ENCODE assay signal across 16 cellular contexts in the genomic region with DNA sequence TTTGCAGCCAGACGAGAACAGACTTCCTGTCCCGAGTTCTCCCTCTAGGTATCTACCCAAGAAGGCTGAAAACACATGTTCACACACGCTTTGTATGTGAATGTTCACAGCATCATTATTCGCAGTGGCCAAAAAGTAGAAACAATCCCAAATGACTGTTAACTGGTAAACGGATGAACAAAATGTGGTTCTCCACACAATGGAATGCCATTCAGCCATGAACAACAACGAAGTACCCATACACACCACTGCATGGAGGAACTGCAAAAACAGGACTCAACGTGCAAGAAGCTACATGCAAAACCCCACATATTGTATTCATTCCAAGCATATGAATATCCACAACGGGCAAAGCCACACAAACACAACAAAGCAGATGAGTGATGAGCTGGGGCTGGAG. TPM values are rescaled to one million over a fixed set of nuclear protein-coding genes. Genes with fewer than 3 reads are reported as not detected.
DNase-seq lines count a peak whose midpoint lies in the region; ATAC-seq and TF ChIP-seq lines count a peak whose summit lies in the region.
"Had no signal": no experiment of that assay in that cellular context is flagged by ENCODE, and none has a peak within 500 bp of the region (broad histone marks: within the 10 kb centered on the region; RNA-seq: fewer than 3 reads in every experiment).

No MANE protein-coding gene starts in this region.

- H3K27ac ChIP-seq in right atrium auricular region (no peak overlapping the region), foreskin keratinocyte (no peak overlapping the region), dorsolateral prefrontal cortex (no peak overlapping the region), A673 (ENCODE audit: low read depth, low read length, poor library complexity, severe bottlenecking) (no peak overlapping the region)
- H3K27ac ChIP-seq: 22Rv1, A549, BLaER1 had no signal

- ATAC-seq in Right ventricle myocardium inferior (no peak), foreskin keratinocyte (peak; percentile 34)
- ATAC-seq: A549, GM12878 had no signal

- BruUV-seq in A673 (replicated peaks; lab: Mats Ljungman, UMichigan), result no TSS peak

- CTCF ChIA-PET in A673 (lab: Charles Lee), result no interaction called here

- no peaks in the 10 kb centered on the region for H3K27me3 ChIP-seq in right atrium auricular region
- H3K27me3 ChIP-seq in foreskin keratinocyte, result no peaks in the 10 kb centered on the region
- peaks cover 0 to 66% (median 4%) of the 10 kb centered on the region in 45 donors for H3K27me3 ChIP-seq in dorsolateral prefrontal cortex
- peaks cover 5% of the 10 kb centered on the region for H3K27me3 ChIP-seq in A673 (replicated peaks; ENCODE audit: insufficient read depth, low read depth, low read length, poor library complexity)
- H3K27me3 ChIP-seq: BLaER1 had no signal

- TF ChIP-seq CTCF in right atrium auricular region (IDR thresholded peaks at IDR 0.05) (no peak), foreskin keratinocyte (conservative IDR thresholded peaks at IDR 0.05) (no peak), dorsolateral prefrontal cortex (IDR thresholded peaks at IDR 0.05 in 54 of 56, conservative IDR thresholded peaks at IDR 0.05 in 2 of 56; ENCODE audit: low read depth in 1 of 56, partially characterized antibody in 56 of 56) (no peak), A673 (conservative IDR thresholded peaks at IDR 0.05; ENCODE audit: low read depth, low read length) (no peak)

- DNase-seq in DMS79 treated with DMSO at 0.1 percent for 48 hours (lab: John Stamatoyannopoulos, UW), result peak; percentile 11
- DNase-seq in DMS79 (lab: John Stamatoyannopoulos, UW), result no peak
- peak; percentile 16 for DNase-seq in right atrium auricular region (ENCODE audit: low spot score)
- DNase-seq in Right ventricle myocardium inferior (ENCODE audit: missing footprints), result no peak
- peak; percentile 79 to 81 for DNase-seq in foreskin keratinocyte
- DNase-seq in dorsolateral prefrontal cortex, result no peak
- DNase-seq in A673 (ENCODE audit: low spot score), result no peak
- DNase-seq: CD4-positive, alpha-beta memory T cell; DMS153; DND-41; EL; H9 had no signal

- no peaks in the 10 kb centered on the region for H3K4me1 ChIP-seq in right atrium auricular region
- H3K4me1 ChIP-seq in foreskin keratinocyte, result no peaks in the 10 kb centered on the region
- peaks cover 9% of the 10 kb centered on the region for H3K4me1 ChIP-seq in A673 (ENCODE audit: insufficient read depth, low read length, poor library complexity, severe bottlenecking)
- H3K4me1 ChIP-seq: A549, BLaER1 had no signal

- POLR2A ChIA-PET in A673 (lab: Charles Lee; ENCODE audit: low non-redundant PET), result no interaction called here

- H3K9me3 ChIP-seq in right atrium auricular region, result no peaks in the 10 kb centered on the region
- H3K9me3 ChIP-seq in A673 (ENCODE audit: low read depth, low read length, poor library complexity, severe bottlenecking), result no peaks in the 10 kb centered on the region
- H3K9me3 ChIP-seq: A549, BLaER1 had no signal

- no peak overlapping the region for H3K4me3 ChIP-seq in right atrium auricular region
- H3K4me3 ChIP-seq in dorsolateral prefrontal cortex, result no peak overlapping the region
- no peak overlapping the region for H3K4me3 ChIP-seq in A673 (ENCODE audit: low read depth, low read length, poor library complexity, severe bottlenecking)
- H3K4me3 ChIP-seq: A549, BLaER1, GM12878 had no signal

- intact Hi-C loops in Right ventricle myocardium inferior (cut with DNase I), result no loop called here
- intact Hi-C loops in dorsolateral prefrontal cortex (cut with DNase I), result no loop called here
- intact Hi-C loops in A673 (cut with micrococcal nuclease; ENCODE audit: unreplicated experiment), result no loop called here

- H3K36me3 ChIP-seq in right atrium auricular region (no peaks in the 10 kb centered on the region), A673 (ENCODE audit: insufficient read depth, low read length, poor library complexity, severe bottlenecking) (no peaks in the 10 kb centered on the region)

RNA-seq across cellular contexts. Expression of gene PDHA1, which starts 45.0 kb away (rescaled TPM):
- total RNA-seq in right atrium auricular region (100 to 1,000 TPM; 149 to 194 TPM), Right ventricle myocardium inferior (1,288 TPM), foreskin keratinocyte (151 and 163 TPM in 2 replicates), dorsolateral prefrontal cortex (100 to 1,000 TPM; 115 to 252 (median 187) TPM), A673 (2021) (350 and 367 TPM in 2 replicates)
- polyA plus RNA-seq in foreskin keratinocyte, result 201 and 213 TPM in 2 replicates

Comparison
In these comparisons a context has a peak if more than half of its experiments do, and no peak if none do; other contexts are left out.
1. DNase-seq: peak in DMS79 treated with DMSO at 0.1 percent for 48 hours (single experiment), right atrium auricular region (single experiment) and foreskin keratinocyte (2 of 2); none in DMS79 (single experiment), Right ventricle myocardium inferior (single experiment), dorsolateral prefrontal cortex (0 of 10) and A673 (single experiment).